9 cellular contexts compared by ENCODE assay signal in genomic region chr2:125324273-125324672, GRCh38.
"Had no signal": no experiment of that assay in that cellular context is flagged by ENCODE, and none has a peak within 500 bp of the region (broad histone marks: within the 10 kb centered on the region; RNA-seq: fewer than 3 reads in every experiment).

No MANE protein-coding gene starts in this region.

- H2AFZ ChIP-seq: GM23338 had no signal

- ATAC-seq: GM23338, K562 had no signal

- FAIRE-seq: H1, H54, HTR-8/SVneo, K562 had no signal

- H3K4me2 ChIP-seq: GM23338 had no signal

- H3K4me3 ChIP-seq: GM23338, K562 had no signal

- DNase-seq: H9, HCEC 1CT, IMR-90, KG1 had no signal
